Comparison of ENCODE assay signal across 2 cellular contexts in genomic region chr16:89200850-89201466, GRCh38.
A peak's percentile ranks its signal among the peaks of the same experiment; 100 is the strongest.
TF ChIP-seq lines count a peak whose summit lies in the region.

No MANE protein-coding gene starts in this region.

TF ChIP-seq in GM12878, 131 proteins besides CTCF, POLR2A, EP300 and RAD21:
- peak; percentile 60 for TF ChIP-seq SUZ12 (IDR thresholded peaks at IDR 0.05; ENCODE audit: unreplicated experiment)
- no peak for TF ChIP-seq RB1 (IDR thresholded peaks at IDR 0.05; ENCODE audit: borderline replicate concordance)

TF ChIP-seq in HepG2, 621 proteins besides CTCF, POLR2A, EP300 and RAD21 (continues in another document):
- TF ChIP-seq BCL6 (CRISPR knock-in tag; IDR thresholded peaks at IDR 0.05) (no peak), ZNF101 (CRISPR knock-in tag; IDR thresholded peaks at IDR 0.05; ENCODE audit: borderline replicate concordance, low read depth) (no peak), ZNF225 (CRISPR knock-in tag; IDR thresholded peaks at IDR 0.05) (peak; percentile 9; the same call in 1 of the 2 replicates), ZNF260 (CRISPR knock-in tag; IDR thresholded peaks at IDR 0.05; ENCODE audit: borderline replicate concordance, low read depth) (no peak), ZBTB7A (CRISPR knock-in tag; IDR thresholded peaks at IDR 0.05) (no peak), ARID2 (CRISPR knock-in tag; IDR thresholded peaks at IDR 0.05; ENCODE audit: borderline replicate concordance) (no peak), MTF1 (CRISPR knock-in tag; IDR thresholded peaks at IDR 0.05) (no peak), ZNF12 (CRISPR knock-in tag; IDR thresholded peaks at IDR 0.05) (no peak), SP5 (CRISPR knock-in tag; IDR thresholded peaks at IDR 0.05; ENCODE audit: borderline replicate concordance, low read depth) (no peak), KAT7 (CRISPR knock-in tag; IDR thresholded peaks at IDR 0.05; ENCODE audit: borderline replicate concordance) (no peak), SP4 (CRISPR knock-in tag; IDR thresholded peaks at IDR 0.05) (no peak), ETV6 (CRISPR knock-in tag; conservative IDR thresholded peaks at IDR 0.05) (0 out of 2 replicates have a peak, but pooled peaks have one; percentile 28), RBFOX2 (IDR thresholded peaks at IDR 0.05; ENCODE audit: low read depth, low read length) (peak; percentile 79), SRY (CRISPR knock-in tag; IDR thresholded peaks at IDR 0.05) (no peak), MIXL1 (CRISPR knock-in tag; IDR thresholded peaks at IDR 0.05) (no peak), CENPT (CRISPR knock-in tag; IDR thresholded peaks at IDR 0.05; ENCODE audit: low read depth) (no peak), ZNF891 (CRISPR knock-in tag; IDR thresholded peaks at IDR 0.05) (no peak), DZIP1 (CRISPR knock-in tag; IDR thresholded peaks at IDR 0.05) (0 out of 2 replicates have a peak, but pooled peaks have one; percentile 0), ZNF350 (CRISPR knock-in tag; IDR thresholded peaks at IDR 0.05; ENCODE audit: borderline replicate concordance, low read depth) (no peak), SP1 (IDR thresholded peaks at IDR 0.05) (no peak), SP1 (CRISPR knock-in tag; IDR thresholded peaks at IDR 0.05) (no peak), BHLHE40 (IDR thresholded peaks at IDR 0.05; ENCODE audit: low read length) (no peak), ZNF24 (IDR thresholded peaks at IDR 0.05) (no peak), ZNF615 (CRISPR knock-in tag; IDR thresholded peaks at IDR 0.05; ENCODE audit: borderline replicate concordance) (no peak), WIZ (CRISPR knock-in tag; IDR thresholded peaks at IDR 0.05) (no peak), TBX3 (IDR thresholded peaks at IDR 0.05; ENCODE audit: borderline replicate concordance) (no peak), HDAC1 (CRISPR knock-in tag; IDR thresholded peaks at IDR 0.05) (no peak), HOMEZ (CRISPR knock-in tag; IDR thresholded peaks at IDR 0.05; ENCODE audit: low read depth) (no peak), ZNF781 (CRISPR knock-in tag; IDR thresholded peaks at IDR 0.05; ENCODE audit: borderline replicate concordance, not compliant biosample characterization) (no peak)
- TF ChIP-seq, protein P1, sequence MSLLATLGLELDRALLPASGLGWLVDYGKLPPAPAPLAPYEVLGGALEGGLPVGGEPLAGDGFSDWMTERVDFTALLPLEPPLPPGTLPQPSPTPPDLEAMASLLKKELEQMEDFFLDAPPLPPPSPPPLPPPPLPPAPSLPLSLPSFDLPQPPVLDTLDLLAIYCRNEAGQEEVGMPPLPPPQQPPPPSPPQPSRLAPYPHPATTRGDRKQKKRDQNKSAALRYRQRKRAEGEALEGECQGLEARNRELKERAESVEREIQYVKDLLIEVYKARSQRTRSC (CRISPR knock-in tag; IDR thresholded peaks at IDR 0.05; ENCODE audit: low read depth), result no peak
- TF ChIP-seq, protein P2, sequence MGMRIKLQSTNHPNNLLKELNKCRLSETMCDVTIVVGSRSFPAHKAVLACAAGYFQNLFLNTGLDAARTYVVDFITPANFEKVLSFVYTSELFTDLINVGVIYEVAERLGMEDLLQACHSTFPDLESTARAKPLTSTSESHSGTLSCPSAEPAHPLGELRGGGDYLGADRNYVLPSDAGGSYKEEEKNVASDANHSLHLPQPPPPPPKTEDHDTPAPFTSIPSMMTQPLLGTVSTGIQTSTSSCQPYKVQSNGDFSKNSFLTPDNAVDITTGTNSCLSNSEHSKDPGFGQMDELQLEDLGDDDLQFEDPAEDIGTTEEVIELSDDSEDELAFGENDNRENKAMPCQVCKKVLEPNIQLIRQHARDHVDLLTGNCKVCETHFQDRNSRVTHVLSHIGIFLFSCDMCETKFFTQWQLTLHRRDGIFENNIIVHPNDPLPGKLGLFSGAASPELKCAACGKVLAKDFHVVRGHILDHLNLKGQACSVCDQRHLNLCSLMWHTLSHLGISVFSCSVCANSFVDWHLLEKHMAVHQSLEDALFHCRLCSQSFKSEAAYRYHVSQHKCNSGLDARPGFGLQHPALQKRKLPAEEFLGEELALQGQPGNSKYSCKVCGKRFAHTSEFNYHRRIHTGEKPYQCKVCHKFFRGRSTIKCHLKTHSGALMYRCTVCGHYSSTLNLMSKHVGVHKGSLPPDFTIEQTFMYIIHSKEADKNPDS (CRISPR knock-in tag; IDR thresholded peaks at IDR 0.05), result no peak
- TF ChIP-seq, protein P3, sequence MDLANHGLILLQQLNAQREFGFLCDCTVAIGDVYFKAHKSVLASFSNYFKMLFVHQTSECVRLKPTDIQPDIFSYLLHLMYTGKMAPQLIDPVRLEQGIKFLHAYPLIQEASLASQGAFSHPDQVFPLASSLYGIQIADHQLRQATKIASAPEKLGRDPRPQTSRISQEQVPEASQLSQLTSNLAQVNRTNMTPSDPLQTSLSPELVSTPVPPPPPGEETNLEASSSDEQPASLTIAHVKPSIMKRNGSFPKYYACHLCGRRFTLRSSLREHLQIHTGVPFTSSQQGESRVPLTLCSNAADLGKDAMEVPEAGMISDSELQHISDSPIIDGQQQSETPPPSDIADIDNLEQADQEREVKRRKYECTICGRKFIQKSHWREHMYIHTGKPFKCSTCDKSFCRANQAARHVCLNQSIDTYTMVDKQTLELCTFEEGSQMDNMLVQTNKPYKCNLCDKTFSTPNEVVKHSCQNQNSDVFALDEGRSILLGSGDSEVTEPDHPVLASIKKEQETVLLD (CRISPR knock-in tag; IDR thresholded peaks at IDR 0.05; ENCODE audit: low read depth), result 0 out of 2 replicates have a peak, but pooled peaks have one; percentile 5
- TF ChIP-seq, protein P4, sequence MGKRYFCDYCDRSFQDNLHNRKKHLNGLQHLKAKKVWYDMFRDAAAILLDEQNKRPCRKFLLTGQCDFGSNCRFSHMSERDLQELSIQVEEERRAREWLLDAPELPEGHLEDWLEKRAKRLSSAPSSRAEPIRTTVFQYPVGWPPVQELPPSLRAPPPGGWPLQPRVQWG (CRISPR knock-in tag; IDR thresholded peaks at IDR 0.05; ENCODE audit: borderline replicate concordance, low read depth), result no peak
- TF ChIP-seq, protein P5, sequence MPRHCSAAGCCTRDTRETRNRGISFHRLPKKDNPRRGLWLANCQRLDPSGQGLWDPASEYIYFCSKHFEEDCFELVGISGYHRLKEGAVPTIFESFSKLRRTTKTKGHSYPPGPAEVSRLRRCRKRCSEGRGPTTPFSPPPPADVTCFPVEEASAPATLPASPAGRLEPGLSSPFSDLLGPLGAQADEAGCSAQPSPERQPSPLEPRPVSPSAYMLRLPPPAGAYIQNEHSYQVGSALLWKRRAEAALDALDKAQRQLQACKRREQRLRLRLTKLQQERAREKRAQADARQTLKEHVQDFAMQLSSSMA (CRISPR knock-in tag; IDR thresholded peaks at IDR 0.05), result no peak
- TF ChIP-seq, protein P6, sequence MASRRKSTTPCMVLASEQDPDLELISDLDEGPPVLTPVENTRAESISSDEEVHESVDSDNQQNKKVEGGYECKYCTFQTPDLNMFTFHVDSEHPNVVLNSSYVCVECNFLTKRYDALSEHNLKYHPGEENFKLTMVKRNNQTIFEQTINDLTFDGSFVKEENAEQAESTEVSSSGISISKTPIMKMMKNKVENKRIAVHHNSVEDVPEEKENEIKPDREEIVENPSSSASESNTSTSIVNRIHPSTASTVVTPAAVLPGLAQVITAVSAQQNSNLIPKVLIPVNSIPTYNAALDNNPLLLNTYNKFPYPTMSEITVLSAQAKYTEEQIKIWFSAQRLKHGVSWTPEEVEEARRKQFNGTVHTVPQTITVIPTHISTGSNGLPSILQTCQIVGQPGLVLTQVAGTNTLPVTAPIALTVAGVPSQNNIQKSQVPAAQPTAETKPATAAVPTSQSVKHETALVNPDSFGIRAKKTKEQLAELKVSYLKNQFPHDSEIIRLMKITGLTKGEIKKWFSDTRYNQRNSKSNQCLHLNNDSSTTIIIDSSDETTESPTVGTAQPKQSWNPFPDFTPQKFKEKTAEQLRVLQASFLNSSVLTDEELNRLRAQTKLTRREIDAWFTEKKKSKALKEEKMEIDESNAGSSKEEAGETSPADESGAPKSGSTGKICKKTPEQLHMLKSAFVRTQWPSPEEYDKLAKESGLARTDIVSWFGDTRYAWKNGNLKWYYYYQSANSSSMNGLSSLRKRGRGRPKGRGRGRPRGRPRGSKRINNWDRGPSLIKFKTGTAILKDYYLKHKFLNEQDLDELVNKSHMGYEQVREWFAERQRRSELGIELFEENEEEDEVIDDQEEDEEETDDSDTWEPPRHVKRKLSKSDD (CRISPR knock-in tag; IDR thresholded peaks at IDR 0.05; ENCODE audit: low read depth), result no peak
- TF ChIP-seq, protein P7, sequence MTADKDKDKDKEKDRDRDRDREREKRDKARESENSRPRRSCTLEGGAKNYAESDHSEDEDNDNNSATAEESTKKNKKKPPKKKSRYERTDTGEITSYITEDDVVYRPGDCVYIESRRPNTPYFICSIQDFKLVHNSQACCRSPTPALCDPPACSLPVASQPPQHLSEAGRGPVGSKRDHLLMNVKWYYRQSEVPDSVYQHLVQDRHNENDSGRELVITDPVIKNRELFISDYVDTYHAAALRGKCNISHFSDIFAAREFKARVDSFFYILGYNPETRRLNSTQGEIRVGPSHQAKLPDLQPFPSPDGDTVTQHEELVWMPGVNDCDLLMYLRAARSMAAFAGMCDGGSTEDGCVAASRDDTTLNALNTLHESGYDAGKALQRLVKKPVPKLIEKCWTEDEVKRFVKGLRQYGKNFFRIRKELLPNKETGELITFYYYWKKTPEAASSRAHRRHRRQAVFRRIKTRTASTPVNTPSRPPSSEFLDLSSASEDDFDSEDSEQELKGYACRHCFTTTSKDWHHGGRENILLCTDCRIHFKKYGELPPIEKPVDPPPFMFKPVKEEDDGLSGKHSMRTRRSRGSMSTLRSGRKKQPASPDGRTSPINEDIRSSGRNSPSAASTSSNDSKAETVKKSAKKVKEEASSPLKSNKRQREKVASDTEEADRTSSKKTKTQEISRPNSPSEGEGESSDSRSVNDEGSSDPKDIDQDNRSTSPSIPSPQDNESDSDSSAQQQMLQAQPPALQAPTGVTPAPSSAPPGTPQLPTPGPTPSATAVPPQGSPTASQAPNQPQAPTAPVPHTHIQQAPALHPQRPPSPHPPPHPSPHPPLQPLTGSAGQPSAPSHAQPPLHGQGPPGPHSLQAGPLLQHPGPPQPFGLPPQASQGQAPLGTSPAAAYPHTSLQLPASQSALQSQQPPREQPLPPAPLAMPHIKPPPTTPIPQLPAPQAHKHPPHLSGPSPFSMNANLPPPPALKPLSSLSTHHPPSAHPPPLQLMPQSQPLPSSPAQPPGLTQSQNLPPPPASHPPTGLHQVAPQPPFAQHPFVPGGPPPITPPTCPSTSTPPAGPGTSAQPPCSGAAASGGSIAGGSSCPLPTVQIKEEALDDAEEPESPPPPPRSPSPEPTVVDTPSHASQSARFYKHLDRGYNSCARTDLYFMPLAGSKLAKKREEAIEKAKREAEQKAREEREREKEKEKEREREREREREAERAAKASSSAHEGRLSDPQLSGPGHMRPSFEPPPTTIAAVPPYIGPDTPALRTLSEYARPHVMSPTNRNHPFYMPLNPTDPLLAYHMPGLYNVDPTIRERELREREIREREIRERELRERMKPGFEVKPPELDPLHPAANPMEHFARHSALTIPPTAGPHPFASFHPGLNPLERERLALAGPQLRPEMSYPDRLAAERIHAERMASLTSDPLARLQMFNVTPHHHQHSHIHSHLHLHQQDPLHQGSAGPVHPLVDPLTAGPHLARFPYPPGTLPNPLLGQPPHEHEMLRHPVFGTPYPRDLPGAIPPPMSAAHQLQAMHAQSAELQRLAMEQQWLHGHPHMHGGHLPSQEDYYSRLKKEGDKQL (CRISPR knock-in tag; IDR thresholded peaks at IDR 0.05; ENCODE audit: low read depth), result no peak
- TF ChIP-seq, protein P8, sequence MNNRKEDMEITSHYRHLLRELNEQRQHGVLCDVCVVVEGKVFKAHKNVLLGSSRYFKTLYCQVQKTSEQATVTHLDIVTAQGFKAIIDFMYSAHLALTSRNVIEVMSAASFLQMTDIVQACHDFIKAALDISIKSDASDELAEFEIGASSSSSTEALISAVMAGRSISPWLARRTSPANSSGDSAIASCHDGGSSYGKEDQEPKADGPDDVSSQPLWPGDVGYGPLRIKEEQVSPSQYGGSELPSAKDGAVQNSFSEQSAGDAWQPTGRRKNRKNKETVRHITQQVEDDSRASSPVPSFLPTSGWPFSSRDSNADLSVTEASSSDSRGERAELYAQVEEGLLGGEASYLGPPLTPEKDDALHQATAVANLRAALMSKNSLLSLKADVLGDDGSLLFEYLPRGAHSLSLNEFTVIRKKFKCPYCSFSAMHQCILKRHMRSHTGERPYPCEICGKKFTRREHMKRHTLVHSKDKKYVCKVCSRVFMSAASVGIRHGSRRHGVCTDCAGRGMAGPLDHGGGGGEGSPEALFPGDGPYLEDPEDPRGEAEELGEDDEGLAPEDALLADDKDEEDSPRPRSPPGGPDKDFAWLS (CRISPR knock-in tag; IDR thresholded peaks at IDR 0.05; ENCODE audit: borderline replicate concordance), result no peak
